8 cellular contexts compared by ENCODE assay signal in genomic region chr15:78540955-78541743, GRCh38.
DNase-seq lines count a peak whose midpoint lies in the region; ATAC-seq and TF ChIP-seq lines count a peak whose summit lies in the region.

No MANE protein-coding gene starts in this region.

- peak overlapping the region; percentile 91 for H3K27ac ChIP-seq in MM.1S (ENCODE audit: low read length)

- H3F3A ChIP-seq in MM.1S (ENCODE audit: insufficient read depth, low read length) = peaks cover 29% of the 10 kb centered on the region

- peak overlapping the region; percentile 92 for H3K4me3 Mint-ChIP-seq in activated naive CD8-positive, alpha-beta T cell treated with anti-CD3 and anti-CD28 coated beads, Interleukin-2, amount 50 U/mL, for 24 hours
- peak overlapping the region; percentile 85 for H3K4me3 Mint-ChIP-seq in stimulated activated memory B cell treated with anti-CD40 and anti-IgM and Interleukin-4, amounts not matched to agents 10 μg/mL and 1 μg/mL and 100 μg/mL, for 72 hours

- H3K9ac ChIP-seq in MM.1S (ENCODE audit: low read length) = peak overlapping the region; percentile 94

- peaks cover 32% of the 10 kb centered on the region for H3K4me1 Mint-ChIP-seq in activated naive CD8-positive, alpha-beta T cell treated with anti-CD3 and anti-CD28 coated beads, Interleukin-2, amount 50 U/mL, for 24 hours
- H3K4me1 Mint-ChIP-seq in stimulated activated memory B cell treated with anti-CD40 and anti-IgM and Interleukin-4, amounts not matched to agents 10 μg/mL and 1 μg/mL and 100 μg/mL, for 72 hours = peaks cover 18% of the 10 kb centered on the region

- peak overlapping the region; percentile 93 for H3K27ac Mint-ChIP-seq in activated naive CD8-positive, alpha-beta T cell treated with anti-CD3 and anti-CD28 coated beads, Interleukin-2, amount 50 U/mL, for 24 hours
- H3K27ac Mint-ChIP-seq in stimulated activated memory B cell treated with anti-CD40 and anti-IgM and Interleukin-4, amounts not matched to agents 10 μg/mL and 1 μg/mL and 100 μg/mL, for 72 hours = peak overlapping the region; percentile 95

- H3K27me3 Mint-ChIP-seq in activated naive CD8-positive, alpha-beta T cell treated with anti-CD3 and anti-CD28 coated beads, Interleukin-2, amount 50 U/mL, for 24 hours = no peaks in the 10 kb centered on the region
- no peaks in the 10 kb centered on the region for H3K27me3 Mint-ChIP-seq in stimulated activated memory B cell treated with anti-CD40 and anti-IgM and Interleukin-4, amounts not matched to agents 10 μg/mL and 1 μg/mL and 100 μg/mL, for 72 hours

- peaks cover 38% of the 10 kb centered on the region for H3K36me3 Mint-ChIP-seq in activated naive CD8-positive, alpha-beta T cell treated with anti-CD3 and anti-CD28 coated beads, Interleukin-2, amount 50 U/mL, for 24 hours (ENCODE audit: low read depth)
- peaks cover 22% of the 10 kb centered on the region for H3K36me3 Mint-ChIP-seq in stimulated activated memory B cell treated with anti-CD40 and anti-IgM and Interleukin-4, amounts not matched to agents 10 μg/mL and 1 μg/mL and 100 μg/mL, for 72 hours

- H3K9me3 Mint-ChIP-seq in activated naive CD8-positive, alpha-beta T cell treated with anti-CD3 and anti-CD28 coated beads, Interleukin-2, amount 50 U/mL, for 24 hours = no peaks in the 10 kb centered on the region
- H3K9me3 Mint-ChIP-seq in stimulated activated memory B cell treated with anti-CD40 and anti-IgM and Interleukin-4, amounts not matched to agents 10 μg/mL and 1 μg/mL and 100 μg/mL, for 72 hours = no peaks in the 10 kb centered on the region

- H4K20me1 ChIP-seq in MM.1S (ENCODE audit: insufficient read depth, low read length) = no peaks in the 10 kb centered on the region

- H3K4me2 ChIP-seq in MM.1S (ENCODE audit: low read depth, low read length) = peak overlapping the region; percentile 73

- H3K9me2 ChIP-seq in MM.1S (replicated peaks; ENCODE audit: insufficient read depth, low read length) = no peaks in the 10 kb centered on the region

- ATAC-seq in activated naive CD8-positive, alpha-beta T cell treated with anti-CD3 and anti-CD28 coated beads, Interleukin-2, amount 50 U/mL, for 24 hours = peak; percentile 11
- ATAC-seq in stimulated activated memory B cell treated with anti-CD40 and anti-IgM and Interleukin-4, amounts not matched to agents 10 μg/mL and 1 μg/mL and 100 μg/mL, for 72 hours = no peak
- no peak for ATAC-seq in HG02885 (IDR thresholded peaks at IDR 0.05; ENCODE audit: poor library complexity, unreplicated experiment)

- peak overlapping the region; percentile 80 for H2AFZ ChIP-seq in MM.1S (ENCODE audit: low read length)

- DNase-seq in ELR (ENCODE audit: low read depth) (peak; percentile 23), MM.1S (no peak), NCI-H524 treated with DMSO at 0.1 percent for 48 hours (lab: John Stamatoyannopoulos, UW) (no peak), T1000 (lab: John Stamatoyannopoulos, UW) (no peak)
- peak; percentile 7 for DNase-seq in activated naive CD8-positive, alpha-beta T cell treated with anti-CD3 and anti-CD28 coated beads, Interleukin-2, amount 50 U/mL, for 24 hours

- no peaks in the 10 kb centered on the region for H3K27me3 ChIP-seq in MM.1S (replicated peaks; ENCODE audit: insufficient read depth, low read length)

- H3K79me2 ChIP-seq in MM.1S (ENCODE audit: low read length) = peaks cover 55% of the 10 kb centered on the region

- TF ChIP-seq CTCF in MM.1S (IDR thresholded peaks at IDR 0.05; ENCODE audit: low read length) = no peak

- H3K9me3 ChIP-seq in MM.1S (replicated peaks; ENCODE audit: insufficient read depth, low read length) (no peaks in the 10 kb centered on the region), iPS-18c (ENCODE audit: control insufficient read depth, insufficient read depth, low read length) (no peaks in the 10 kb centered on the region)

- peaks cover 16% of the 10 kb centered on the region for H3K4me1 ChIP-seq in MM.1S (ENCODE audit: low read length)

- peak overlapping the region; percentile 90 for H3K4me3 ChIP-seq in MM.1S (ENCODE audit: low read length)
- H3K4me3 ChIP-seq in iPS-18c (ENCODE audit: insufficient read depth, low read depth, low read length) = peak overlapping the region; percentile 93

- peaks cover 23% of the 10 kb centered on the region; the same call in 1 of the 2 replicates for H3K36me3 ChIP-seq in MM.1S (replicated peaks; ENCODE audit: insufficient read depth, low read length)

Comparison
In these comparisons a context has a peak if more than half of its experiments do, and no peak if none do; other contexts are left out.
1. DNase-seq: peak in ELR (single experiment) and activated naive CD8-positive, alpha-beta T cell treated with anti-CD3 and anti-CD28 coated beads, Interleukin-2, amount 50 U/mL, for 24 hours (single experiment); none in MM.1S (single experiment), NCI-H524 treated with DMSO at 0.1 percent for 48 hours (single experiment) and T1000 (single experiment).